17 cellular contexts compared by ENCODE assay signal in genomic region chr1:153339802-153340201, GRCh38. TPM values are rescaled to one million over a fixed set of nuclear protein-coding genes. Genes with fewer than 3 reads are reported as not detected.
A peak's percentile ranks its signal among the peaks of the same experiment; 100 is the strongest.
DNase-seq lines count a peak whose midpoint lies in the region; ATAC-seq and TF ChIP-seq lines count a peak whose summit lies in the region.
"Had no signal": no experiment of that assay in that cellular context is flagged by ENCODE, and none has a peak within 500 bp of the region (broad histone marks: within the 10 kb centered on the region; RNA-seq: fewer than 3 reads in every experiment).

No MANE protein-coding gene starts in this region.

- no peaks in the 10 kb centered on the region for H3K36me3 ChIP-seq in BLaER1 treated with 17β-estradiol and CSF1 and Interleukin-3, amounts not matched to agents 10 nM and 100 nM
- no peaks in the 10 kb centered on the region for H3K36me3 ChIP-seq in HAP-1 (replicated peaks)

- H3K4me1 ChIP-seq in BLaER1 treated with 17β-estradiol and CSF1 and Interleukin-3, amounts not matched to agents 10 nM and 100 nM, result peaks cover 57 to 74% (median 61%) of the 10 kb centered on the region in 10 experiments
- H3K4me1 ChIP-seq in HAP-1, result no peaks in the 10 kb centered on the region

- H4K20me1 ChIP-seq in BLaER1 treated with 17β-estradiol and CSF1 and Interleukin-3, amounts not matched to agents 10 nM and 100 nM, result no peaks in the 10 kb centered on the region

- intact Hi-C loops in activated CD4-positive, alpha-beta T cell treated with anti-CD3 and anti-CD28 coated beads for 36 hours (cut with DNase I, micrococcal nuclease), result no loop called here
- intact Hi-C loops in activated CD8-positive, alpha-beta T cell treated with anti-CD3 and anti-CD28 coated beads for 36 hours (cut with micrococcal nuclease), result no loop called here
- intact Hi-C loops in lower leg skin (cut with DNase I; ENCODE audit: low total_unique reads), result no loop called here

- peaks cover 3% of the 10 kb centered on the region for H3K27me3 Mint-ChIP-seq in activated CD4-positive, alpha-beta T cell treated with anti-CD3 and anti-CD28 coated beads for 36 hours
- H3K27me3 Mint-ChIP-seq in activated CD8-positive, alpha-beta T cell treated with anti-CD3 and anti-CD28 coated beads for 36 hours, result peaks cover 13% of the 10 kb centered on the region

- no peak overlapping the region for H3K4me3 Mint-ChIP-seq in activated CD4-positive, alpha-beta T cell treated with anti-CD3 and anti-CD28 coated beads for 36 hours
- no peak overlapping the region for H3K4me3 Mint-ChIP-seq in activated CD8-positive, alpha-beta T cell treated with anti-CD3 and anti-CD28 coated beads for 36 hours

- POLR2A ChIA-PET in activated CD4-positive, alpha-beta T cell treated with anti-CD3 and anti-CD28 coated beads for 36 hours (lab: Charles Lee), result no interaction called here
- POLR2A ChIA-PET in activated CD8-positive, alpha-beta T cell treated with anti-CD3 and anti-CD28 coated beads for 36 hours (lab: Charles Lee), result no interaction called here

- H3K27ac Mint-ChIP-seq in activated CD4-positive, alpha-beta T cell treated with anti-CD3 and anti-CD28 coated beads for 36 hours, result no peak overlapping the region
- peak overlapping the region; percentile 16 for H3K27ac Mint-ChIP-seq in activated CD8-positive, alpha-beta T cell treated with anti-CD3 and anti-CD28 coated beads for 36 hours

- H3K36me3 Mint-ChIP-seq in activated CD4-positive, alpha-beta T cell treated with anti-CD3 and anti-CD28 coated beads for 36 hours (ENCODE audit: low read depth), result no peaks in the 10 kb centered on the region
- H3K36me3 Mint-ChIP-seq in activated CD8-positive, alpha-beta T cell treated with anti-CD3 and anti-CD28 coated beads for 36 hours (ENCODE audit: low read depth), result no peaks in the 10 kb centered on the region

- H3K4me1 Mint-ChIP-seq in activated CD4-positive, alpha-beta T cell treated with anti-CD3 and anti-CD28 coated beads for 36 hours, result peaks cover 27% of the 10 kb centered on the region
- H3K4me1 Mint-ChIP-seq in activated CD8-positive, alpha-beta T cell treated with anti-CD3 and anti-CD28 coated beads for 36 hours (ENCODE audit: low read depth), result peaks cover 30% of the 10 kb centered on the region

- TF ChIP-seq CTCF in GM20000 (IDR thresholded peaks at IDR 0.05; ENCODE audit: extremely low read depth, missing control alignments) (no peak), lower leg skin (IDR thresholded peaks at IDR 0.05) (no peak)
- no peak for TF ChIP-seq CTCF in activated CD8-positive, alpha-beta T cell treated with anti-CD3 and anti-CD28 coated beads for 36 hours (IDR thresholded peaks at IDR 0.05)

- in situ Hi-C loops in HAP-1 (cut with MboI; ENCODE audit: low sequenced_read_pairs), result no loop called here

- peak overlapping the region in 3 of 10 experiments; percentile 3 to 17 (median 8); a peak in 1 of 20 replicates for H3K4me3 ChIP-seq in BLaER1 treated with 17β-estradiol and CSF1 and Interleukin-3, amounts not matched to agents 10 nM and 100 nM
- H3K4me3 ChIP-seq in lower leg skin (ENCODE audit: low read depth, poor library complexity, severe bottlenecking) (no peak overlapping the region), HAP-1 (no peak overlapping the region)

- no peaks in the 10 kb centered on the region for H3K9me3 Mint-ChIP-seq in activated CD4-positive, alpha-beta T cell treated with anti-CD3 and anti-CD28 coated beads for 36 hours (ENCODE audit: low read depth)
- no peaks in the 10 kb centered on the region for H3K9me3 Mint-ChIP-seq in activated CD8-positive, alpha-beta T cell treated with anti-CD3 and anti-CD28 coated beads for 36 hours

- TF ChIP-seq POLR2A in lower leg skin (IDR thresholded peaks at IDR 0.05), result no peak

- peaks cover 0 to 25% (median 14%) of the 10 kb centered on the region in 11 experiments; a peak in 9 of 22 replicates for H3K9me3 ChIP-seq in BLaER1 treated with 17β-estradiol and CSF1 and Interleukin-3, amounts not matched to agents 10 nM and 100 nM (replicated peaks in 1 of 11)
- no peaks in the 10 kb centered on the region for H3K9me3 ChIP-seq in HAP-1

- peak overlapping the region in 3 of 11 experiments; percentile 4 to 48 (median 8); a peak in 2 of 22 replicates for H3K27ac ChIP-seq in BLaER1 treated with 17β-estradiol and CSF1 and Interleukin-3, amounts not matched to agents 10 nM and 100 nM
- H3K27ac ChIP-seq: HL-60 had no signal

- no peaks in the 10 kb centered on the region; a peak in 1 of 22 replicates for H3K27me3 ChIP-seq in BLaER1 treated with 17β-estradiol and CSF1 and Interleukin-3, amounts not matched to agents 10 nM and 100 nM
- peaks cover 14% of the 10 kb centered on the region for H3K27me3 ChIP-seq in HAP-1 (ENCODE audit: low read depth)

- peak overlapping the region; percentile 59 to 90 (median 82) for H3K4me2 ChIP-seq in BLaER1 treated with 17β-estradiol and CSF1 and Interleukin-3, amounts not matched to agents 10 nM and 100 nM

- WGBS in lower leg skin, 2 donors, result 52 to 60% methylated on average over 6 of the region's 6 CpGs

- peak overlapping the region in 1 of 11 experiments; percentile 21; a peak in 1 of 22 replicates for H3K9ac ChIP-seq in BLaER1 treated with 17β-estradiol and CSF1 and Interleukin-3, amounts not matched to agents 10 nM and 100 nM

- ATAC-seq in activated CD4-positive, alpha-beta T cell treated with anti-CD3 and anti-CD28 coated beads for 36 hours, result peak; percentile 9
- ATAC-seq in activated CD8-positive, alpha-beta T cell treated with anti-CD3 and anti-CD28 coated beads for 36 hours, result peak; percentile 70

- CTCF ChIA-PET in activated CD4-positive, alpha-beta T cell treated with anti-CD3 and anti-CD28 coated beads for 36 hours (lab: Charles Lee), result no interaction called here
- CTCF ChIA-PET in activated CD8-positive, alpha-beta T cell treated with anti-CD3 and anti-CD28 coated beads for 36 hours (lab: Charles Lee), result interaction anchor here (1.0 kb wide), 1 partner anchor 14 kb away, joined by 3 read pairs; no protein-coding TSS in a partner anchor

- DNase-seq in activated CD4-positive, alpha-beta T cell treated with anti-CD3 and anti-CD28 coated beads for 36 hours, result no peak
- no peak for DNase-seq in activated CD4-positive, alpha-beta T cell treated with anti-CD3 and anti-CD28 coated beads for 48 hours
- DNase-seq in GM20000 (ENCODE audit: low spot score), result peak; percentile 23
- DNase-seq in activated CD8-positive, alpha-beta T cell treated with anti-CD3 and anti-CD28 coated beads for 36 hours, result peak; percentile 40
- no peak for DNase-seq in HPDE6-E6E7 (ENCODE audit: extremely low spot score)
- no peak for DNase-seq in lower leg skin (ENCODE audit: low spot score in 2 of 2)
- DNase-seq in HAP-1 (ENCODE audit: low spot score in 2 of 2), result no peak
- DNase-seq: DMS79 treated with DMSO at 0.1 percent for 48 hours, KBM-7, NCI-H1105 treated with DMSO at 0.1 percent for 48 hours, NCI-H1930, NCI-H2171, NCI-H774 had no signal

RNA-seq across cellular contexts. Expression of gene PGLYRP4, which starts 8.8 kb away (rescaled TPM):
- total RNA-seq in activated CD4-positive, alpha-beta T cell treated with anti-CD3 and anti-CD28 coated beads for 36 hours, result under 1 TPM in 1 of 2 experiments, not detected in 1; 0.09 TPM
- total RNA-seq in activated CD8-positive, alpha-beta T cell treated with anti-CD3 and anti-CD28 coated beads for 36 hours, result not detected
- 10 to 100 TPM; 10.2 to 36.1 (median 18.7) TPM for total RNA-seq in lower leg skin
- total RNA-seq: MCF 10A, NCI-H460 had no signal

RNA-seq across cellular contexts. Expression of gene S100A9, which starts 17.9 kb away (rescaled TPM):
- not detected for total RNA-seq in activated CD4-positive, alpha-beta T cell treated with anti-CD3 and anti-CD28 coated beads for 36 hours
- total RNA-seq in activated CD8-positive, alpha-beta T cell treated with anti-CD3 and anti-CD28 coated beads for 36 hours, result not detected
- 10 to 100 TPM; 21.6 to 53.2 (median 31.3) TPM for total RNA-seq in lower leg skin

RNA-seq across cellular contexts. Expression of gene PGLYRP3, which starts 27.1 kb away (rescaled TPM):
- not detected for total RNA-seq in activated CD4-positive, alpha-beta T cell treated with anti-CD3 and anti-CD28 coated beads for 36 hours
- total RNA-seq in activated CD8-positive, alpha-beta T cell treated with anti-CD3 and anti-CD28 coated beads for 36 hours, result not detected
- 10 to 100 TPM; 33.1 to 66.1 (median 60.3) TPM for total RNA-seq in lower leg skin
- total RNA-seq: MCF 10A, NCI-H460 had no signal

RNA-seq across cellular contexts. Expression of gene S100A12, which starts 35.6 kb away (rescaled TPM):
- total RNA-seq in activated CD4-positive, alpha-beta T cell treated with anti-CD3 and anti-CD28 coated beads for 36 hours, result not detected
- total RNA-seq in activated CD8-positive, alpha-beta T cell treated with anti-CD3 and anti-CD28 coated beads for 36 hours, result not detected
- 1 to 10 TPM in 1 of 4 donors, not detected in 3; 2.0 TPM for total RNA-seq in lower leg skin
- total RNA-seq: MCF 10A, NCI-H460 had no signal

RNA-seq across cellular contexts. Expression of gene S100A8, which starts 51.1 kb away (rescaled TPM):
- total RNA-seq in activated CD4-positive, alpha-beta T cell treated with anti-CD3 and anti-CD28 coated beads for 36 hours, result not detected
- not detected for total RNA-seq in activated CD8-positive, alpha-beta T cell treated with anti-CD3 and anti-CD28 coated beads for 36 hours
- 10 to 100 TPM in 1 of 4 donors, 1 to 10 TPM in 3; 1.3 to 14.3 (median 6.0) TPM for total RNA-seq in lower leg skin
- total RNA-seq: NCI-H460 had no signal

Comparison
In these comparisons a context has a peak if more than half of its experiments do, and no peak if none do; other contexts are left out.
1. DNase-seq: peak in GM20000 (single experiment) and activated CD8-positive, alpha-beta T cell treated with anti-CD3 and anti-CD28 coated beads for 36 hours (single experiment); none in activated CD4-positive, alpha-beta T cell treated with anti-CD3 and anti-CD28 coated beads for 36 hours (single experiment), activated CD4-positive, alpha-beta T cell treated with anti-CD3 and anti-CD28 coated beads for 48 hours (single experiment), HPDE6-E6E7 (single experiment), lower leg skin (0 of 2) and HAP-1 (0 of 2).
2. RNA of gene PGLYRP4, which starts 8.8 kb away (total RNA-seq): 10.2 to 36.1 TPM in lower leg skin; 0.09 TPM in activated CD4-positive, alpha-beta T cell treated with anti-CD3 and anti-CD28 coated beads for 36 hours and not detected in activated CD8-positive, alpha-beta T cell treated with anti-CD3 and anti-CD28 coated beads for 36 hours; every median in the first group is over 10 times any median in the second.
3. RNA of gene S100A9, which starts 17.9 kb away (total RNA-seq): 21.6 to 53.2 TPM in lower leg skin; not detected in activated CD4-positive, alpha-beta T cell treated with anti-CD3 and anti-CD28 coated beads for 36 hours and not detected in activated CD8-positive, alpha-beta T cell treated with anti-CD3 and anti-CD28 coated beads for 36 hours; every median in the first group is over 10 times any median in the second.
4. RNA of gene PGLYRP3, which starts 27.1 kb away (total RNA-seq): 33.1 to 66.1 TPM in lower leg skin; not detected in activated CD4-positive, alpha-beta T cell treated with anti-CD3 and anti-CD28 coated beads for 36 hours and not detected in activated CD8-positive, alpha-beta T cell treated with anti-CD3 and anti-CD28 coated beads for 36 hours; every median in the first group is over 10 times any median in the second.